In genomic region chr14:104752735-104753527, GRCh38 we compare ENCODE assay signal across 8 cellular contexts. TPM values are rescaled to one million over a fixed set of nuclear protein-coding genes. Genes with fewer than 3 reads are reported as not detected.
DNase-seq lines count a peak whose midpoint lies in the region; ATAC-seq, FAIRE-seq and TF ChIP-seq lines count a peak whose summit lies in the region.

Gene SIVA1 (plus strand): TSS chr14:104753147. CDS start chr14:104753202, 55 bp downstream.

- POLR2A ChIA-PET in naive thymus-derived CD8-positive, alpha-beta T cell (lab: Charles Lee) = interaction anchor here (0.6 to 2.5 kb wide), 22 partner anchors 12 to 737 kb away, joined by 3 to 18 read pairs (median 4); partner anchors contain the start of genes CDCA4, CLBA1, GPR132 and INF2

- peak; percentile 89 to 90 for ATAC-seq in naive thymus-derived CD8-positive, alpha-beta T cell

- peak within 1 kb of the TSS; percentile 82 to 96 (median 90) for H3K4me3 Mint-ChIP-seq in naive thymus-derived CD8-positive, alpha-beta T cell

- no peaks in the 10 kb centered on the region for H3K9me3 ChIP-seq in Loucy (ENCODE audit: insufficient read depth, low read depth, low read length)

- H3K36me3 ChIP-seq in Loucy (ENCODE audit: insufficient read depth, low read length) = peaks cover 18% of the 10 kb centered on the region; the same call in 1 of the 2 replicates

- no peaks in the 10 kb centered on the region for H3K9me2 ChIP-seq in Loucy (replicated peaks; ENCODE audit: low read depth, low read length)

- FAIRE-seq in H54 (lab: Jason Lieb, UNC) = peak; percentile 95

- H3K27me3 ChIP-seq in Loucy (ENCODE audit: insufficient read depth, low read length, poor library complexity, severe bottlenecking) = no peaks in the 10 kb centered on the region

- peaks cover 0 to 14% (median 0%) of the 10 kb centered on the region in 3 donors for H3K36me3 Mint-ChIP-seq in naive thymus-derived CD8-positive, alpha-beta T cell

- H4K20me1 ChIP-seq in Loucy (ENCODE audit: insufficient read depth, low read length, poor library complexity, severe bottlenecking) = peaks cover 47% of the 10 kb centered on the region

- TF ChIP-seq CTCF in Loucy (conservative IDR thresholded peaks at IDR 0.05; ENCODE audit: low read length) (no peak), fibroblast of mammary gland (conservative IDR thresholded peaks at IDR 0.05; ENCODE audit: control insufficient read depth, insufficient read depth, low read depth, low read length) (no peak)

- H3K27ac Mint-ChIP-seq in naive thymus-derived CD8-positive, alpha-beta T cell = peak within 1 kb of the TSS; percentile 75 to 96 (median 95)

- H3K27me3 Mint-ChIP-seq in naive thymus-derived CD8-positive, alpha-beta T cell = no peaks in the 10 kb centered on the region

- H3K4me3 ChIP-seq in Loucy (ENCODE audit: low read length, poor library complexity, severe bottlenecking) (peak within 1 kb of the TSS; percentile 98), fibroblast of mammary gland (ENCODE audit: control insufficient read depth, low read depth, low read length) (peak within 1 kb of the TSS; percentile 81)

- peaks cover 49% of the 10 kb centered on the region for H3K79me2 ChIP-seq in Loucy (ENCODE audit: insufficient read depth, low read length)

- DNase-seq in EL = peak; percentile 100
- DNase-seq in H54 (ENCODE audit: insufficient read length, low spot score) = peak; percentile 99
- DNase-seq in activated T-helper 9 cell treated with anti-CD3 and anti-CD28 coated beads, Interleukin-2, amount 50 U/mL, for 16 hours (ENCODE audit: low read depth) = peak; percentile 99
- peak; percentile 99 for DNase-seq in fibroblast of mammary gland (ENCODE audit: low read depth)
- peak; percentile 97 to 100 (median 99) for DNase-seq in naive thymus-derived CD8-positive, alpha-beta T cell
- peak; percentile 99 to 100 (median 100) for DNase-seq in stimulated activated naive CD4-positive, alpha-beta T cell (lab: John Stamatoyannopoulos, UW)

- H3K4me2 ChIP-seq in Loucy (ENCODE audit: low read depth, low read length, poor library complexity, severe bottlenecking) = peak within 1 kb of the TSS; percentile 99

- H2AFZ ChIP-seq in Loucy (ENCODE audit: low read length) = peak within 1 kb of the TSS; percentile 100

- H3K9ac ChIP-seq in Loucy (ENCODE audit: low read depth, low read length, poor library complexity, severe bottlenecking) = peak within 1 kb of the TSS; percentile 98

- peaks cover 23 to 55% (median 50%) of the 10 kb centered on the region in 4 donors for H3K4me1 Mint-ChIP-seq in naive thymus-derived CD8-positive, alpha-beta T cell

- no peaks in the 10 kb centered on the region for H3F3A ChIP-seq in Loucy (ENCODE audit: low read depth)

- no peaks in the 10 kb centered on the region for H3K9me3 Mint-ChIP-seq in naive thymus-derived CD8-positive, alpha-beta T cell

- TF ChIP-seq POLR2A in H54 (IDR thresholded peaks at IDR 0.05; ENCODE audit: low read depth, low read length) (peak; percentile 73), Raji (IDR thresholded peaks at IDR 0.05; ENCODE audit: insufficient read depth, low read depth, low read length) (peak; percentile 88)

- peaks cover 47% of the 10 kb centered on the region for H3K4me1 ChIP-seq in Loucy (ENCODE audit: insufficient read depth, low read length, poor library complexity, severe bottlenecking)

RNA-seq across cellular contexts. Expression of gene SIVA1, which starts in this region (rescaled TPM):
- total RNA-seq in naive thymus-derived CD8-positive, alpha-beta T cell = 10 to 100 TPM; 75.4 to 82.5 TPM
- polyA plus RNA-seq in naive thymus-derived CD8-positive, alpha-beta T cell = 100 to 1,000 TPM; 248 to 297 (median 283) TPM

Comparison
In these comparisons a context has a peak if more than half of its experiments do, and no peak if none do; other contexts are left out.
1. Peak in every context shown above with its lines: DNase-seq, ATAC-seq and H3K4me3 ChIP-seq.